10 cellular contexts compared by ENCODE assay signal in the genomic region with DNA sequence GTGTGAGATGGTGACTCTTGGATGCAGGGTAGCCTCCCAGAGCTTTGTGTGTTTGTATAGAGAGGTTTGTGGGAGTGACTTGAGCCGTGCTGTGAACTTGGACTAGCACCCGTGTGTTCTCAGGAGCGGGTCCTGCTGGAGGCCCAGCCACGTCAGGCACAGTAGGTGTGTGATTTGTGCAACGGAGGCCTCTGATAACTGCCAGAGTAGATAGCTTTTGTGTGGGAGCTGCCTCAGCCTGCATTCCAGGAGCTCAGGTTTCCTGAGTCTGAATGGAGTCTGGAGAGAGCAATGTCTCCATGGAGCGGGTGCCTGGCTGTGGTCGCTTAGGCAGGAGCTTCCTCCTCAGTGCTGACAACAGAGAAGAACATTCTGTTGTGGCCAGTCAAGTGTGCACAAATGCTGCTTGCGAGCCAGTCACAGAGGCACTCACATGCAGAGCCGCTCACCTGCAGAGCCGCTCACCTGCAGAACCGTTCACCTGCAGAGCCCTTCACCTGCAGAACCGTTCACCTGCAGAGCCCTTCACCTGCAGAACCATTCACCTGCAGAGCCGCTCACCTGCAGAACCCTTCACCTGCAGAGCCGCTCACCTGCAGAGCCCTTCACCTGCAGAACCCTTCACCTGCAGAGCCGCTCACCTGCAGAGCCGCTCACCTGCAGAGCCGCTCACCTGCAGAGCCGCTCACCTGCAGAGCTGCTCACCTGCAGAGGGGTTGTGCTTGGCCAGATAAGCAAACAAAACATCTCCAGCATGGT. TPM values are rescaled to one million over a fixed set of nuclear protein-coding genes. Genes with fewer than 3 reads are reported as not detected.
A peak's percentile ranks its signal among the peaks of the same experiment; 100 is the strongest.
DNase-seq lines count a peak whose midpoint lies in the region; ATAC-seq lines count a peak whose summit lies in the region.
"Had no signal": no experiment of that assay in that cellular context is flagged by ENCODE, and none has a peak within 500 bp of the region (broad histone marks: within the 10 kb centered on the region; RNA-seq: fewer than 3 reads in every experiment).

No MANE protein-coding gene starts in this region.

- peaks cover 11% of the 10 kb centered on the region for H3K4me1 Mint-ChIP-seq in T-helper 17 cell
- H3K4me1 Mint-ChIP-seq in stimulated activated memory B cell treated with anti-CD40 and anti-IgM and Interleukin-4, amounts not matched to agents 10 μg/mL and 1 μg/mL and 100 μg/mL, for 72 hours: peaks cover 12% of the 10 kb centered on the region

- no peaks in the 10 kb centered on the region for H3K9me3 Mint-ChIP-seq in stimulated activated memory B cell treated with anti-CD40 and anti-IgM and Interleukin-4, amounts not matched to agents 10 μg/mL and 1 μg/mL and 100 μg/mL, for 72 hours

- no peaks in the 10 kb centered on the region for H3K9me3 ChIP-seq in T-helper 17 cell (ENCODE audit: control insufficient read depth, low read length, poor library complexity, severe bottlenecking)

- peaks cover 3% of the 10 kb centered on the region for H3K36me3 Mint-ChIP-seq in T-helper 17 cell (ENCODE audit: low read depth)
- H3K36me3 Mint-ChIP-seq in stimulated activated memory B cell treated with anti-CD40 and anti-IgM and Interleukin-4, amounts not matched to agents 10 μg/mL and 1 μg/mL and 100 μg/mL, for 72 hours: peaks cover 32% of the 10 kb centered on the region

- H3K27me3 Mint-ChIP-seq in T-helper 17 cell: no peaks in the 10 kb centered on the region
- no peaks in the 10 kb centered on the region for H3K27me3 Mint-ChIP-seq in stimulated activated memory B cell treated with anti-CD40 and anti-IgM and Interleukin-4, amounts not matched to agents 10 μg/mL and 1 μg/mL and 100 μg/mL, for 72 hours

- DNase-seq in NCI-H2171 treated with DMSO at 0.1 percent for 48 hours (lab: John Stamatoyannopoulos, UW) (peak; percentile 49), NCI-H2171 (lab: John Stamatoyannopoulos, UW) (no peak), T-helper 17 cell (no peak), iris pigment epithelial cell (ENCODE audit: low read depth) (peak; percentile 79), NCI-H2227 treated with DMSO at 0.1 percent for 48 hours (lab: John Stamatoyannopoulos, UW) (no peak)
- DNase-seq: foreskin keratinocyte, WERI-Rb-1 had no signal

- peak overlapping the region; percentile 56 for H3K27ac Mint-ChIP-seq in T-helper 17 cell
- H3K27ac Mint-ChIP-seq in stimulated activated memory B cell treated with anti-CD40 and anti-IgM and Interleukin-4, amounts not matched to agents 10 μg/mL and 1 μg/mL and 100 μg/mL, for 72 hours: peak overlapping the region; percentile 23

- ATAC-seq in T-helper 17 cell (no peak), GM19023 (IDR thresholded peaks at IDR 0.05; ENCODE audit: unreplicated experiment) (no peak), GM21360 (IDR thresholded peaks at IDR 0.05; ENCODE audit: unreplicated experiment) (no peak)
- no peak for ATAC-seq in stimulated activated memory B cell treated with anti-CD40 and anti-IgM and Interleukin-4, amounts not matched to agents 10 μg/mL and 1 μg/mL and 100 μg/mL, for 72 hours
- ATAC-seq: foreskin keratinocyte had no signal

- no peak overlapping the region for H3K4me3 Mint-ChIP-seq in T-helper 17 cell
- H3K4me3 Mint-ChIP-seq in stimulated activated memory B cell treated with anti-CD40 and anti-IgM and Interleukin-4, amounts not matched to agents 10 μg/mL and 1 μg/mL and 100 μg/mL, for 72 hours: no peak overlapping the region

RNA-seq across cellular contexts. Expression of a gene that starts 32.6 kb away (rescaled TPM):
- total RNA-seq in T-helper 17 cell: 10 to 100 TPM; 31.1 to 33.6 TPM

RNA-seq across cellular contexts. Expression of a gene that starts 40.8 kb away (rescaled TPM):
- not detected for total RNA-seq in T-helper 17 cell
- total RNA-seq: foreskin keratinocyte had no signal

RNA-seq across cellular contexts. Expression of a gene that starts 49.8 kb away (rescaled TPM):
- total RNA-seq in T-helper 17 cell: under 1 TPM in 1 of 2 donors, not detected in 1; 0.07 TPM
- total RNA-seq: foreskin keratinocyte had no signal

Comparison
In these comparisons a context has a peak if more than half of its experiments do, and no peak if none do; other contexts are left out.
1. DNase-seq: peak in NCI-H2171 treated with DMSO at 0.1 percent for 48 hours (single experiment) and iris pigment epithelial cell (single experiment); none in NCI-H2171 (single experiment), T-helper 17 cell (0 of 3) and NCI-H2227 treated with DMSO at 0.1 percent for 48 hours (single experiment).